ENCODE assay signal across 1 cellular context in genomic region chr12:92010853-92011701, GRCh38.
TF ChIP-seq lines count a peak whose summit lies in the region.

No MANE protein-coding gene starts in this region.

TF ChIP-seq in K562, 482 proteins besides CTCF, POLR2A, EP300 and RAD21 (continued from another document):
- no peak for TF ChIP-seq BCLAF1 (IDR thresholded peaks at IDR 0.05; ENCODE audit: borderline replicate concordance in 1 of 2, control insufficient read depth in 1 of 2, low read depth in 2 of 2, low read length in 1 of 2)
- TF ChIP-seq OTX1 (CRISPR knock-in tag; IDR thresholded peaks at IDR 0.05), result no peak
- TF ChIP-seq TARDBP (IDR thresholded peaks at IDR 0.05), result no peak
- TF ChIP-seq E2F8 (IDR thresholded peaks at IDR 0.05; ENCODE audit: low read depth, partially characterized antibody), result no peak
- no peak for TF ChIP-seq ZNF609 (CRISPR knock-in tag; IDR thresholded peaks at IDR 0.05; ENCODE audit: borderline replicate concordance)
- no peak for TF ChIP-seq ZFP30 (CRISPR knock-in tag; IDR thresholded peaks at IDR 0.05; ENCODE audit: borderline replicate concordance)
- TF ChIP-seq ZNF280B (CRISPR knock-in tag; IDR thresholded peaks at IDR 0.05), result no peak
- TF ChIP-seq PPARD (CRISPR knock-in tag; IDR thresholded peaks at IDR 0.05), result no peak
- no peak for TF ChIP-seq ZNF263 (CRISPR knock-in tag; IDR thresholded peaks at IDR 0.05; ENCODE audit: borderline replicate concordance)
- no peak for TF ChIP-seq ZBED1 (IDR thresholded peaks at IDR 0.05)
